Comparison of ENCODE assay signal across 20 cellular contexts in genomic region chr6:38459291-38459690, GRCh38.
DNase-seq lines count a peak whose midpoint lies in the region; ATAC-seq and TF ChIP-seq lines count a peak whose summit lies in the region.
"Had no signal": no experiment of that assay in that cellular context is flagged by ENCODE, and none has a peak within 500 bp of the region (broad histone marks: within the 10 kb centered on the region; RNA-seq: fewer than 3 reads in every experiment).

No MANE protein-coding gene starts in this region.

- peak; percentile 28 for ATAC-seq in foreskin keratinocyte
- ATAC-seq in HG02623 (IDR thresholded peaks at IDR 0.05; ENCODE audit: unreplicated experiment): no peak
- ATAC-seq: left ventricle myocardium superior had no signal

- H3K4me1 ChIP-seq in foreskin keratinocyte: no peaks in the 10 kb centered on the region

- DNase-seq in AG10803 (ENCODE audit: low read depth) (peak; percentile 48), HT1080 (ENCODE audit: low read depth) (peak; percentile 32), astrocyte of the spinal cord (ENCODE audit: low read depth, low spot score) (peak; percentile 55), foreskin keratinocyte (peak in 1 of 2 donors; percentile 23), KBM-7 (no peak), cortex of kidney (lab: John Stamatoyannopoulos, UW) (no peak)
- no peak for DNase-seq in activated naive CD4-positive, alpha-beta T cell treated with Interleukin-2 at 50 U/mL for 16 hours
- DNase-seq: activated CD4-positive, alpha-beta memory T cell treated with anti-CD3 and anti-CD28 coated beads, Interleukin-2, amount 10 ng/mL, durations not matched to agents 7 days and 5 days; activated T-cell treated with anti-CD3 and anti-CD28 coated beads, Interleukin-2, amount 50 U/mL, for 24 hours; CD8-positive, alpha-beta memory T cell; Kasumi-1; left ventricle myocardium superior; nucleus accumbens; SJCRH30; stimulated activated CD4-positive, alpha-beta T cell treated with anti-CD3 and anti-CD28 coated beads, Interleukin-12 subunit alpha, Interleukin-12 subunit beta, amount 100 ng/mL, for 4 hours; stimulated activated CD8-positive, alpha-beta memory T cell treated with anti-CD3 and anti-CD28 coated beads, Interleukin-4, amount 100 ng/mL, for 48 hours; T-helper 2 cell; WERI-Rb-1 had no signal

- in situ Hi-C loops in astrocyte of the spinal cord (cut with HindIII; ENCODE audit: low sequenced_read_pairs): no loop called here
- in situ Hi-C loops in KBM-7 (cut with MboI; ENCODE audit: low pct_unique_long_range_greater_than_20kb, low sequenced_read_pairs): no loop called here

- H3K27ac ChIP-seq in foreskin keratinocyte: no peak overlapping the region
- H3K27ac ChIP-seq: epithelial cell of prostate, SJCRH30, WERI-Rb-1 had no signal

- TF ChIP-seq CTCF in AG10803 (conservative IDR thresholded peaks at IDR 0.05; ENCODE audit: low read length): no peak
- TF ChIP-seq CTCF in astrocyte of the spinal cord (IDR thresholded peaks at IDR 0.05; ENCODE audit: low read depth, low read length): no peak
- no peak for TF ChIP-seq CTCF in foreskin keratinocyte (conservative IDR thresholded peaks at IDR 0.05)

- no peaks in the 10 kb centered on the region for H3K27me3 ChIP-seq in foreskin keratinocyte
- H3K27me3 ChIP-seq: SJCRH30 had no signal

- H3K4me3 ChIP-seq in AG10803 (ENCODE audit: low read length) (no peak overlapping the region), astrocyte of the spinal cord (ENCODE audit: low read depth, low read length) (no peak overlapping the region)
- H3K4me3 ChIP-seq: SJCRH30 had no signal

Comparison
In these comparisons a context has a peak if more than half of its experiments do, and no peak if none do; other contexts are left out.
1. DNase-seq: peak in AG10803 (single experiment), HT1080 (single experiment) and astrocyte of the spinal cord (single experiment); none in KBM-7 (single experiment), activated naive CD4-positive, alpha-beta T cell treated with Interleukin-2 at 50 U/mL for 16 hours (single experiment) and cortex of kidney (single experiment).